In the genomic region with DNA sequence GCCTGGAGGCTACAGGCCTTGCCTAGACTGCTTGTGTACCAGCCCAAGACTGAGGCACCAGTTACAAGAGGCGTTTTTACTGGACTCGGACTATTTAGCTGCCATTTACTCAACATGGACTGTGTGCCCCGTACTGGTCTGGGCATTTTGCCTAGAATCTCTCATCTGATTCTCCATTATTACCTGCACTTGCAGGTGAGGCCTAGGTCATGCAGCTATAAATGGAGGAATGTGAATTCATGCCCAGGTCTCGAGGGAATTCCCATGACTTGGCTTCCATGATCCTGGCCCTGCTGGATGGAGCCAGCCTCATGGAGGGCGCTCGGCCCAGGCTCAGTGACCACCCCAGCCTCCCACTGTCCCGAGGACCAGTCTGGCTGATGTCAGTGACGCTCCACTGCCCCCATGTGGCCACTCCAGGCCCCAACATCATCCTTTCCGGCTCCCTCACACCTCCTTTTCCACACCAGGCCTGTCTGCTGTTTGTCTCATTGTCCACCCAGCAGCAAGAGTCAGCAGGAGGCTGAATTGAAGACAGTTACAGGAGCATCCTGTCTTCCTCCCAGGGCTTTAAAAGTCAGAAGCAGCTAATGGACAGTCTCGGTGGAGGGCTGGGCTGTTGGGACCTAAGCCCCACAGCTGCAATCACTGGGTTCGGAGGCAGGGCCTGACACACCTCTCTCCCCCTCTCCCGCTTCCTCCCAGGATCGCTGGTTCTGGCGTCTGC, we compare ENCODE assay signal across 8 cellular contexts. TPM values are rescaled to one million over a fixed set of nuclear protein-coding genes. Genes with fewer than 3 reads are reported as not detected.
A peak's percentile ranks its signal among the peaks of the same experiment; 100 is the strongest.
DNase-seq lines count a peak whose midpoint lies in the region; ATAC-seq and TF ChIP-seq lines count a peak whose summit lies in the region.

No MANE protein-coding gene starts in this region.

- no peak for TF ChIP-seq EP300 in stomach (IDR thresholded peaks at IDR 0.05)

- no peaks in the 10 kb centered on the region for H3K9me3 ChIP-seq in lower lobe of right lung
- H3K9me3 ChIP-seq in stomach, result no peaks in the 10 kb centered on the region

- peaks cover 37% of the 10 kb centered on the region for H3K4me1 Mint-ChIP-seq in WTC11

- 41 to 50% (median 42%) methylated on average over 11 to 14 of the region's 14 CpGs for WGBS in stomach, 5 donors

- peaks cover 9% of the 10 kb centered on the region for H3K4me1 ChIP-seq in lower lobe of right lung
- H3K4me1 ChIP-seq in stomach, result peaks cover 0 to 15% (median 11%) of the 10 kb centered on the region in 4 donors

- intact Hi-C loops in dorsolateral prefrontal cortex (cut with DNase I), result no loop called here
- intact Hi-C loops in lower lobe of right lung (cut with DNase I), result no loop called here
- intact Hi-C loops in stomach (cut with DNase I; ENCODE audit: low total_unique reads), result loop anchor here (10.0 kb wide), 1 partner anchor 124 kb away; a partner anchor contains a TSS

- H3K27me3 Mint-ChIP-seq in WTC11 (ENCODE audit: low read depth), result no peaks in the 10 kb centered on the region

- no peak for TF ChIP-seq POLR2A in stomach (IDR thresholded peaks at IDR 0.05)

- no peak overlapping the region for H3K4me3 Mint-ChIP-seq in WTC11

- DNase-seq in activated CD4-positive, CD25-positive, alpha-beta regulatory T cell treated with anti-CD3 and anti-CD28 coated beads, Interleukin-2, amount 50 U/mL, for 72 hours, result peak; percentile 53
- no peak for DNase-seq in activated CD4-positive, CD25-positive, alpha-beta regulatory T cell (lab: John Stamatoyannopoulos, UW)
- DNase-seq in NCI-H1930 (lab: John Stamatoyannopoulos, UW) (peak; percentile 29 to 48), WTC11 (ENCODE audit: low spot score) (peak; percentile 91), dorsolateral prefrontal cortex (peak in 8 of 10 donors; percentile 55 to 82 (median 68)), lower lobe of right lung (peak; percentile 68), stomach (peak; percentile 69)

- no peaks in the 10 kb centered on the region for H3K36me3 Mint-ChIP-seq in WTC11

- no peak overlapping the region for H3K4me3 ChIP-seq in dorsolateral prefrontal cortex
- no peak overlapping the region for H3K4me3 ChIP-seq in lower lobe of right lung
- H3K4me3 ChIP-seq in stomach, result no peak overlapping the region

- POLR2A ChIA-PET in WTC11 (lab: Charles Lee), result interaction anchor here (0.9 to 1.0 kb wide), 2 partner anchors 60 to 177 kb away, joined by 3 read pairs; a partner anchor contains a TSS

- no peaks in the 10 kb centered on the region for H3K9me3 Mint-ChIP-seq in WTC11

- peak; percentile 78 for TF ChIP-seq CTCF in WTC11 (IDR thresholded peaks at IDR 0.05)
- peak; percentile 22 to 77 (median 68) for TF ChIP-seq CTCF in dorsolateral prefrontal cortex (IDR thresholded peaks at IDR 0.05 in 54 of 56, conservative IDR thresholded peaks at IDR 0.05 in 2 of 56; ENCODE audit: low read depth in 1 of 56, partially characterized antibody in 56 of 56)
- peak; percentile 69 for TF ChIP-seq CTCF in lower lobe of right lung (IDR thresholded peaks at IDR 0.05)
- peak in 5 of 7 experiments; percentile 63 to 85 (median 67) for TF ChIP-seq CTCF in stomach (IDR thresholded peaks at IDR 0.05)

- peak overlapping the region; percentile 86 for H3K27ac Mint-ChIP-seq in WTC11

- ATAC-seq in WTC11 (peak; percentile 84), lower lobe of right lung (peak; percentile 78 to 83), HG03460 (IDR thresholded peaks at IDR 0.05; ENCODE audit: unreplicated experiment) (no peak)

- CTCF ChIA-PET in WTC11 (lab: Charles Lee), result interaction anchor here (0.6 to 6.9 kb wide), 13 partner anchors 9 to 395 kb away, joined by 3 to 73 read pairs (median 4); a partner anchor contains a TSS

- H3K36me3 ChIP-seq in lower lobe of right lung (peaks cover 76% of the 10 kb centered on the region), stomach (peaks cover 11 to 68% (median 67%) of the 10 kb centered on the region in 4 donors)

- H3K27ac ChIP-seq in dorsolateral prefrontal cortex (peak overlapping the region in 3 of 59 donors; percentile 7 to 79 (median 14)), lower lobe of right lung (no peak overlapping the region), stomach (peak overlapping the region in 2 of 5 donors; percentile 32 to 34)

- H3K27me3 ChIP-seq in dorsolateral prefrontal cortex (no peaks in the 10 kb centered on the region), lower lobe of right lung (ENCODE audit: low read depth) (no peaks in the 10 kb centered on the region), stomach (no peaks in the 10 kb centered on the region)

TF ChIP-seq in WTC11, 78 proteins besides CTCF, POLR2A, EP300 and RAD21:
- TF ChIP-seq TCF7 (CRISPR knock-in tag; IDR thresholded peaks at IDR 0.05; ENCODE audit: low read depth) (no peak), ZNF317 (CRISPR knock-in tag; IDR thresholded peaks at IDR 0.05; ENCODE audit: borderline replicate concordance, low read depth) (peak; percentile 62)
- TF ChIP-seq, protein P1, sequence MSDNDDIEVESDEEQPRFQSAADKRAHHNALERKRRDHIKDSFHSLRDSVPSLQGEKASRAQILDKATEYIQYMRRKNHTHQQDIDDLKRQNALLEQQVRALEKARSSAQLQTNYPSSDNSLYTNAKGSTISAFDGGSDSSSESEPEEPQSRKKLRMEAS (CRISPR knock-in tag; IDR thresholded peaks at IDR 0.05), result peak; percentile 43; the same call in 1 of the 2 replicates

RNA-seq across cellular contexts. Expression of a gene that starts 8.7 kb away (rescaled TPM):
- total RNA-seq in WTC11 (2021) (44.0 to 50.6 TPM (median 44.9 TPM) in 3 replicates), dorsolateral prefrontal cortex (100 to 1,000 TPM in 10 of 120 experiments, 10 to 100 TPM in 110; 55.0 to 112 (median 79.5) TPM), lower lobe of right lung (78.7 TPM), stomach (10 to 100 TPM; 16.2 to 70.7 (median 37.9) TPM)
- 10 to 100 TPM; 27.3 to 82.4 (median 58.3) TPM for polyA plus RNA-seq in stomach

RNA-seq across cellular contexts. Expression of a gene that starts 15.4 kb away (rescaled TPM):
- total RNA-seq in WTC11 (2021) (130 to 157 TPM (median 133 TPM) in 3 replicates), dorsolateral prefrontal cortex (10 to 100 TPM; 28.3 to 69.2 (median 53.1) TPM), lower lobe of right lung (72.6 TPM), stomach (10 to 100 TPM; 16.3 to 99.5 (median 88.9) TPM)
- polyA plus RNA-seq in stomach, result 100 to 1,000 TPM; 123 to 163 (median 163) TPM

RNA-seq across cellular contexts. Expression of a gene that starts 23.0 kb away (rescaled TPM):
- total RNA-seq in WTC11 (2021) (not detected in 3 replicates), dorsolateral prefrontal cortex (under 1 TPM in 2 of 120 experiments, not detected in 118; 0.24 to 0.98 TPM), lower lobe of right lung (not detected), stomach (not detected)
- 1 to 10 TPM in 1 of 3 donors, not detected in 2; 6.5 TPM for polyA plus RNA-seq in stomach

RNA-seq across cellular contexts. Expression of a gene that starts 42.7 kb away (rescaled TPM):
- total RNA-seq in WTC11 (2021), result 6.6 to 16.8 TPM (median 7.2 TPM) in 3 replicates
- 10 to 100 TPM in 113 of 120 experiments, 1 to 10 TPM in 7; 4.1 to 22.1 (median 15.5) TPM for total RNA-seq in dorsolateral prefrontal cortex
- total RNA-seq in lower lobe of right lung, result 5.3 TPM
- total RNA-seq in stomach, result 1 to 10 TPM in 3 of 5 donors, not detected in 2; 1.5 to 6.2 (median 2.7) TPM
- polyA plus RNA-seq in stomach, result 1 to 10 TPM in 1 of 3 donors, under 1 TPM in 2; 0.15 to 1.7 (median 0.20) TPM

Comparison
In these comparisons a context has a peak if more than half of its experiments do, and no peak if none do; other contexts are left out.
1. DNase-seq: peak in activated CD4-positive, CD25-positive, alpha-beta regulatory T cell treated with anti-CD3 and anti-CD28 coated beads, Interleukin-2, amount 50 U/mL, for 72 hours (single experiment), NCI-H1930 (2 of 2), WTC11 (single experiment), dorsolateral prefrontal cortex (8 of 10), lower lobe of right lung (single experiment) and stomach (single experiment); none in activated CD4-positive, CD25-positive, alpha-beta regulatory T cell (0 of 4).
2. Peak in every context shown above with its lines, with median percentiles within 50 percentile points of each other: CTCF ChIP-seq.